ENCODE assay signal across 9 cellular contexts in the genomic region with DNA sequence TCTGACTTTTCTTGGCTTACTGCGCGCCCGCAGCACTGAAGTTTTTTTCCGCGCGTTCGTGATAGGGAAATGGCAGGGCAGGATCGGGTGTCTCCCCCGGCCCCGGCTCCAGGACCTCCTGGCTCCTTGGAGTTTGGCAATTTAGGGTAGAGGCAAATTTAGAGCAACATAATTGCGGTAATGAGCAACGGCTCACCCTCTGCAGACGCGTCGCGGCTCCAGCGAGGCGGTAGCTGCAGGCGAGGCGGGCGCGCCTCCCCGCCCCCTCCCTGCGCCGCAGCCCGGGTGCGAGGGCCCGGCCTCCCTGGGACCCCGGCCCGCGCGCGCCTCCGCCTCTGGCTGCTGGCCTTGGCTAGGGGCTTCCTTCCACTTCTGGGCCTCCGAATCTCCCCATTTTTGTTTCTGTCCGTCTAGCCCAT. TPM values are rescaled to one million over a fixed set of nuclear protein-coding genes. Genes with fewer than 3 reads are reported as not detected.
DNase-seq lines count a peak whose midpoint lies in the region; ATAC-seq and TF ChIP-seq lines count a peak whose summit lies in the region.
"Had no signal": no experiment of that assay in that cellular context is flagged by ENCODE, and none has a peak within 500 bp of the region (broad histone marks: within the 10 kb centered on the region; RNA-seq: fewer than 3 reads in every experiment).

No MANE protein-coding gene starts in this region.

- no peak for TF ChIP-seq CTCF in parathyroid adenoma (IDR thresholded peaks at IDR 0.05)
- no peak for TF ChIP-seq CTCF in spleen (IDR thresholded peaks at IDR 0.05 in 8 of 11, conservative IDR thresholded peaks at IDR 0.05 in 3 of 11)

- peaks cover 100% of the 10 kb centered on the region for H3K27me3 ChIP-seq in NT2/D1 (ENCODE audit: insufficient read depth, insufficient read length)
- H3K27me3 ChIP-seq in parathyroid adenoma (ENCODE audit: control insufficient read depth, insufficient read depth, low read length), result peaks cover 43% of the 10 kb centered on the region
- H3K27me3 ChIP-seq in spleen (replicated peaks in 1 of 7), result peaks cover 3 to 100% (median 93%) of the 10 kb centered on the region in 7 donors

- no peak overlapping the region for H2AFZ ChIP-seq in parathyroid adenoma

- H3K9me3 ChIP-seq in NT2/D1 (ENCODE audit: insufficient read depth, low read length) (no peaks in the 10 kb centered on the region), parathyroid adenoma (ENCODE audit: control insufficient read depth, low read length) (no peaks in the 10 kb centered on the region), spleen (peaks cover 0 to 33% (median 0%) of the 10 kb centered on the region in 8 donors)

- intact Hi-C loops in spleen (cut with DNase I; ENCODE audit: low total_unique reads), result no loop called here

- ATAC-seq in HG02623 (IDR thresholded peaks at IDR 0.05; ENCODE audit: unreplicated experiment), result no peak

- H3K27ac ChIP-seq in parathyroid adenoma, result no peak overlapping the region
- no peak overlapping the region for H3K27ac ChIP-seq in spleen

- no peaks in the 10 kb centered on the region for H3K79me2 ChIP-seq in parathyroid adenoma

- H3K4me3 ChIP-seq in NT2/D1 (ENCODE audit: insufficient read length, low read depth), result peak overlapping the region; percentile 47
- H3K4me3 ChIP-seq in parathyroid adenoma (ENCODE audit: low read depth, low read length), result no peak overlapping the region
- H3K4me3 ChIP-seq in spleen, result peak overlapping the region in 4 of 8 donors; percentile 10 to 51 (median 22)

- DNase-seq in D341Med (ENCODE audit: low spot score), result peak; percentile 70
- no peak for DNase-seq in NT2/D1 (ENCODE audit: low read depth, low spot score)
- DNase-seq in fibroblast of gingiva (ENCODE audit: low read depth), result peak; percentile 27
- no peak for DNase-seq in RPMI8226
- no peak for DNase-seq in spleen
- no peak for DNase-seq in germinal center (ENCODE audit: low spot score)
- DNase-seq: GDM1 had no signal

- WGBS in spleen, 5 donors, result 5 to 21% (median 10%) methylated on average over 31 to 36 of the region's 36 CpGs

- peak overlapping the region; percentile 62 for H3K9ac ChIP-seq in NT2/D1 (ENCODE audit: insufficient read length, low read depth)
- H3K9ac ChIP-seq in parathyroid adenoma, result no peak overlapping the region

- peak overlapping the region; percentile 47 for H3K4me2 ChIP-seq in parathyroid adenoma (ENCODE audit: low read length)

- H3K36me3 ChIP-seq in NT2/D1 (ENCODE audit: insufficient read depth, insufficient read length, low read length) (peaks cover 20% of the 10 kb centered on the region), parathyroid adenoma (ENCODE audit: control insufficient read depth, insufficient read depth, low read length) (no peaks in the 10 kb centered on the region), spleen (peaks cover 0 to 23% (median 3%) of the 10 kb centered on the region in 6 donors)

- H3K4me1 ChIP-seq in NT2/D1 (ENCODE audit: insufficient read depth, insufficient read length) (peaks cover 30% of the 10 kb centered on the region), parathyroid adenoma (no peaks in the 10 kb centered on the region), spleen (peaks cover 3 to 64% (median 37%) of the 10 kb centered on the region in 6 donors)

- TF ChIP-seq POLR2A in spleen (IDR thresholded peaks at IDR 0.05), result no peak

RNA-seq across cellular contexts. Expression of gene MSX1, which starts 6.2 kb away (rescaled TPM):
- 1 to 10 TPM; 2.8 to 6.8 (median 5.2) TPM for total RNA-seq in spleen
- polyA plus RNA-seq in spleen, result 1 to 10 TPM; 1.1 to 2.6 (median 2.0) TPM

Comparison
In these comparisons a context has a peak if more than half of its experiments do, and no peak if none do; other contexts are left out.
1. DNase-seq: peak in D341Med (single experiment) and fibroblast of gingiva (single experiment); none in NT2/D1 (single experiment), RPMI8226 (single experiment), spleen (single experiment) and germinal center (single experiment).